Comparison of ENCODE assay signal across 1 cellular context in the genomic region with DNA sequence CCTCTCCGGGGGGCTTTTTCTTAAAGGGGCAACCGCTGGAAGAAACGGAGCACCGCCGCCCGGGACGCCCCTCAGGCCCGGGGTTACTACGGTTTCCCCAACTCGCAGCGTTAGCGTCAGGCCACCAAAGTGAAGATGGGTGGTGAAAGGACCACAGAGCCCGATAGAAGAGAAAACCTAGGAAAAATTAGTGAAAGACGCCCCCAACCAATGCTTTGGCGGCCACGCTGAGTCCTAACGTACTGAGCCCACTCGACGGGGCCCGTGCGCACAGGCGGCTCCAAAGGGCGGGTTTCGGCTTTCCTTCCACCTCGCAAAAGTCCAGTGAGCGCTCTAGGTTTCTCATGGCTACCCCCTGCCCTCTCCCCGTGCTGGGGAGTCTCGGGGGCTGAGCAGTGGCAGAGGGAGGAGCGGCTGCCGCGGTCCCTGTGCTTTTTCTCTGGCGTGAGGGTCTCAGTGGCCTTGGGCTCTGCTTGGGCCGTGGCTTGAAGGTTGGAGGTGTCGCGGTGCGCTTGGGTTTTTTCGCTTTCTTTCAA.
TF ChIP-seq lines count a peak whose summit lies in the region.

No MANE protein-coding gene starts in this region.

TF ChIP-seq in K562, 482 proteins besides CTCF, POLR2A, EP300 and RAD21 (continued from another document and continues in another):
- TF ChIP-seq HOMEZ (CRISPR knock-in tag; IDR thresholded peaks at IDR 0.05) = no peak
- TF ChIP-seq, protein P1, sequence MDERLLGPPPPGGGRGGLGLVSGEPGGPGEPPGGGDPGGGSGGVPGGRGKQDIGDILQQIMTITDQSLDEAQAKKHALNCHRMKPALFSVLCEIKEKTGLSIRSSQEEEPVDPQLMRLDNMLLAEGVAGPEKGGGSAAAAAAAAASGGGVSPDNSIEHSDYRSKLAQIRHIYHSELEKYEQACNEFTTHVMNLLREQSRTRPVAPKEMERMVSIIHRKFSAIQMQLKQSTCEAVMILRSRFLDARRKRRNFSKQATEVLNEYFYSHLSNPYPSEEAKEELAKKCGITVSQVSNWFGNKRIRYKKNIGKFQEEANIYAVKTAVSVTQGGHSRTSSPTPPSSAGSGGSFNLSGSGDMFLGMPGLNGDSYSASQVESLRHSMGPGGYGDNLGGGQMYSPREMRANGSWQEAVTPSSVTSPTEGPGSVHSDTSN (CRISPR knock-in tag; IDR thresholded peaks at IDR 0.05; ENCODE audit: low read depth) = no peak
- TF ChIP-seq, protein P1 (tag; conservative IDR thresholded peaks at IDR 0.05; ENCODE audit: low read depth) = no peak
- TF ChIP-seq, protein P2, sequence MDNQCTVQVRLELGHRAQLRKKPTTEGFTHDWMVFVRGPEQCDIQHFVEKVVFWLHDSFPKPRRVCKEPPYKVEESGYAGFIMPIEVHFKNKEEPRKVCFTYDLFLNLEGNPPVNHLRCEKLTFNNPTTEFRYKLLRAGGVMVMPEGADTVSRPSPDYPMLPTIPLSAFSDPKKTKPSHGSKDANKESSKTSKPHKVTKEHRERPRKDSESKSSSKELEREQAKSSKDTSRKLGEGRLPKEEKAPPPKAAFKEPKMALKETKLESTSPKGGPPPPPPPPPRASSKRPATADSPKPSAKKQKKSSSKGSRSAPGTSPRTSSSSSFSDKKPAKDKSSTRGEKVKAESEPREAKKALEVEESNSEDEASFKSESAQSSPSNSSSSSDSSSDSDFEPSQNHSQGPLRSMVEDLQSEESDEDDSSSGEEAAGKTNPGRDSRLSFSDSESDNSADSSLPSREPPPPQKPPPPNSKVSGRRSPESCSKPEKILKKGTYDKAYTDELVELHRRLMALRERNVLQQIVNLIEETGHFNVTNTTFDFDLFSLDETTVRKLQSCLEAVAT (IDR thresholded peaks at IDR 0.05) = 0 out of 4 replicates have a peak, but pooled peaks of 1 of the 2 experiments have one; percentile 54
- no peak for TF ChIP-seq ZSCAN32 (CRISPR knock-in tag; IDR thresholded peaks at IDR 0.05)
- peak; percentile 73; the same call in 1 of the 2 replicates for TF ChIP-seq ZBTB26 (CRISPR knock-in tag; IDR thresholded peaks at IDR 0.05)
- no peak for TF ChIP-seq ZNF280B (CRISPR knock-in tag; IDR thresholded peaks at IDR 0.05)
- no peak for TF ChIP-seq EP400 (IDR thresholded peaks at IDR 0.05)
- TF ChIP-seq MTA2 (IDR thresholded peaks at IDR 0.05; ENCODE audit: low read depth) = no peak
- TF ChIP-seq, protein P3, sequence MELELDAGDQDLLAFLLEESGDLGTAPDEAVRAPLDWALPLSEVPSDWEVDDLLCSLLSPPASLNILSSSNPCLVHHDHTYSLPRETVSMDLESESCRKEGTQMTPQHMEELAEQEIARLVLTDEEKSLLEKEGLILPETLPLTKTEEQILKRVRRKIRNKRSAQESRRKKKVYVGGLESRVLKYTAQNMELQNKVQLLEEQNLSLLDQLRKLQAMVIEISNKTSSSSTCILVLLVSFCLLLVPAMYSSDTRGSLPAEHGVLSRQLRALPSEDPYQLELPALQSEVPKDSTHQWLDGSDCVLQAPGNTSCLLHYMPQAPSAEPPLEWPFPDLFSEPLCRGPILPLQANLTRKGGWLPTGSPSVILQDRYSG (tag; conservative IDR thresholded peaks at IDR 0.05; ENCODE audit: low read depth) = no peak
- no peak for TF ChIP-seq PHF20 (IDR thresholded peaks at IDR 0.05; ENCODE audit: partially characterized antibody)
- TF ChIP-seq, protein P4, sequence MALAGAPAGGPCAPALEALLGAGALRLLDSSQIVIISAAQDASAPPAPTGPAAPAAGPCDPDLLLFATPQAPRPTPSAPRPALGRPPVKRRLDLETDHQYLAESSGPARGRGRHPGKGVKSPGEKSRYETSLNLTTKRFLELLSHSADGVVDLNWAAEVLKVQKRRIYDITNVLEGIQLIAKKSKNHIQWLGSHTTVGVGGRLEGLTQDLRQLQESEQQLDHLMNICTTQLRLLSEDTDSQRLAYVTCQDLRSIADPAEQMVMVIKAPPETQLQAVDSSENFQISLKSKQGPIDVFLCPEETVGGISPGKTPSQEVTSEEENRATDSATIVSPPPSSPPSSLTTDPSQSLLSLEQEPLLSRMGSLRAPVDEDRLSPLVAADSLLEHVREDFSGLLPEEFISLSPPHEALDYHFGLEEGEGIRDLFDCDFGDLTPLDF (CRISPR knock-in tag; IDR thresholded peaks at IDR 0.05) = no peak
- no peak for TF ChIP-seq CREB3L1 (IDR thresholded peaks at IDR 0.05; ENCODE audit: borderline replicate concordance, low read depth)
- TF ChIP-seq ZNF133 (CRISPR knock-in tag; IDR thresholded peaks at IDR 0.05) = no peak
- TF ChIP-seq ERF (CRISPR knock-in tag; IDR thresholded peaks at IDR 0.05) = peak; percentile 90
- TF ChIP-seq CHD4 (IDR thresholded peaks at IDR 0.05; ENCODE audit: insufficient read depth, insufficient replicate concordance, low read depth, low read length, poor library complexity, severe bottlenecking) = no peak
- no peak for TF ChIP-seq HDAC8 (tag; IDR thresholded peaks at IDR 0.05)
- TF ChIP-seq, protein P5, sequence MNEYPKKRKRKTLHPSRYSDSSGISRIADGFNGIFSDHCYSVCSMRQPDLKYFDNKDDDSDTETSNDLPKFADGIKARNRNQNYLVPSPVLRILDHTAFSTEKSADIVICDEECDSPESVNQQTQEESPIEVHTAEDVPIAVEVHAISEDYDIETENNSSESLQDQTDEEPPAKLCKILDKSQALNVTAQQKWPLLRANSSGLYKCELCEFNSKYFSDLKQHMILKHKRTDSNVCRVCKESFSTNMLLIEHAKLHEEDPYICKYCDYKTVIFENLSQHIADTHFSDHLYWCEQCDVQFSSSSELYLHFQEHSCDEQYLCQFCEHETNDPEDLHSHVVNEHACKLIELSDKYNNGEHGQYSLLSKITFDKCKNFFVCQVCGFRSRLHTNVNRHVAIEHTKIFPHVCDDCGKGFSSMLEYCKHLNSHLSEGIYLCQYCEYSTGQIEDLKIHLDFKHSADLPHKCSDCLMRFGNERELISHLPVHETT (CRISPR knock-in tag; conservative IDR thresholded peaks at IDR 0.05 in 1 of 2, IDR thresholded peaks at IDR 0.05 in 1 of 2) = no peak
- TF ChIP-seq FOXK1 (CRISPR knock-in tag; IDR thresholded peaks at IDR 0.05; ENCODE audit: borderline replicate concordance) = 0 out of 2 replicates have a peak, but pooled peaks have one; percentile 87
- no peak for TF ChIP-seq GTF2B (IDR thresholded peaks at IDR 0.05; ENCODE audit: extremely low read depth, insufficient read length)
- TF ChIP-seq CTBP1 (IDR thresholded peaks at IDR 0.05; ENCODE audit: borderline replicate concordance) = no peak
- TF ChIP-seq PTRF (tag; IDR thresholded peaks at IDR 0.05) = no peak
- TF ChIP-seq ZNF3 (CRISPR knock-in tag; IDR thresholded peaks at IDR 0.05) = no peak
- TF ChIP-seq CREM (IDR thresholded peaks at IDR 0.05; ENCODE audit: low read depth) = no peak
- no peak for TF ChIP-seq ARID1B (IDR thresholded peaks at IDR 0.05)
- TF ChIP-seq ZBTB17 (CRISPR knock-in tag; IDR thresholded peaks at IDR 0.05) = peak; percentile 44; the same call in 1 of the 2 replicates
- TF ChIP-seq, protein P6, sequence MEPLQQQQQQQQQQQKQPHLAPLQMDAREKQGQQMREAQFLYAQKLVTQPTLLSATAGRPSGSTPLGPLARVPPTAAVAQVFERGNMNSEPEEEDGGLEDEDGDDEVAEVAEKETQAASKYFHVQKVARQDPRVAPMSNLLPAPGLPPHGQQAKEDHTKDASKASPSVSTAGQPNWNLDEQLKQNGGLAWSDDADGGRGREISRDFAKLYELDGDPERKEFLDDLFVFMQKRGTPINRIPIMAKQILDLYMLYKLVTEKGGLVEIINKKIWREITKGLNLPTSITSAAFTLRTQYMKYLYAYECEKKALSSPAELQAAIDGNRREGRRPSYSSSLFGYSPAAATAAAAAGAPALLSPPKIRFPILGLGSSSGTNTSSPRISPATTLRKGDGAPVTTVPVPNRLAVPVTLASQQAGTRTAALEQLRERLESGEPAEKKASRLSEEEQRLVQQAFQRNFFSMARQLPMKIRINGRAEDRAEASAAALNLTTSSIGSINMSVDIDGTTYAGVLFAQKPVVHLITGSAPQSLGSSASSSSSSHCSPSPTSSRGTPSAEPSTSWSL (CRISPR knock-in tag; IDR thresholded peaks at IDR 0.05; ENCODE audit: borderline replicate concordance) = no peak
- TF ChIP-seq, protein P7, sequence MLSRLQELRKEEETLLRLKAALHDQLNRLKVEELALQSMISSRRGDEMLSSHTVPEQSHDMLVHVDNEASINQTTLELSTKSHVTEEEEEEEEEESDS (CRISPR knock-in tag; IDR thresholded peaks at IDR 0.05) = no peak
- no peak for TF ChIP-seq NR2C2 (CRISPR knock-in tag; IDR thresholded peaks at IDR 0.05)
- no peak; the same call in 1 of the 2 replicates for TF ChIP-seq NR2C2 (tag; IDR thresholded peaks at IDR 0.05)
- TF ChIP-seq, protein P8, sequence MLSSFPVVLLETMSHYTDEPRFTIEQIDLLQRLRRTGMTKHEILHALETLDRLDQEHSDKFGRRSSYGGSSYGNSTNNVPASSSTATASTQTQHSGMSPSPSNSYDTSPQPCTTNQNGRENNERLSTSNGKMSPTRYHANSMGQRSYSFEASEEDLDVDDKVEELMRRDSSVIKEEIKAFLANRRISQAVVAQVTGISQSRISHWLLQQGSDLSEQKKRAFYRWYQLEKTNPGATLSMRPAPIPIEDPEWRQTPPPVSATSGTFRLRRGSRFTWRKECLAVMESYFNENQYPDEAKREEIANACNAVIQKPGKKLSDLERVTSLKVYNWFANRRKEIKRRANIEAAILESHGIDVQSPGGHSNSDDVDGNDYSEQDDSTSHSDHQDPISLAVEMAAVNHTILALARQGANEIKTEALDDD (IDR thresholded peaks at IDR 0.05) = no peak
- no peak for TF ChIP-seq HNRNPK (IDR thresholded peaks at IDR 0.05; ENCODE audit: low read depth, low read length, poor library complexity, severe bottlenecking)
- no peak for TF ChIP-seq HNRNPLL (IDR thresholded peaks at IDR 0.05; ENCODE audit: low read depth, low read length, poor library complexity, severe bottlenecking)
- TF ChIP-seq ETV5 (CRISPR knock-in tag; IDR thresholded peaks at IDR 0.05; ENCODE audit: low read depth) = 0 out of 2 replicates have a peak, but pooled peaks have one; percentile 10
- TF ChIP-seq TBP (optimal IDR thresholded peaks at IDR 0.05; ENCODE audit: low read depth, low read length) = no peak
- no peak for TF ChIP-seq NFIX (CRISPR knock-in tag; IDR thresholded peaks at IDR 0.05; ENCODE audit: low read depth)
- no peak for TF ChIP-seq DACH1 (IDR thresholded peaks at IDR 0.05; ENCODE audit: partially characterized antibody)
